1 cellular context compared by ENCODE assay signal in the genomic region with DNA sequence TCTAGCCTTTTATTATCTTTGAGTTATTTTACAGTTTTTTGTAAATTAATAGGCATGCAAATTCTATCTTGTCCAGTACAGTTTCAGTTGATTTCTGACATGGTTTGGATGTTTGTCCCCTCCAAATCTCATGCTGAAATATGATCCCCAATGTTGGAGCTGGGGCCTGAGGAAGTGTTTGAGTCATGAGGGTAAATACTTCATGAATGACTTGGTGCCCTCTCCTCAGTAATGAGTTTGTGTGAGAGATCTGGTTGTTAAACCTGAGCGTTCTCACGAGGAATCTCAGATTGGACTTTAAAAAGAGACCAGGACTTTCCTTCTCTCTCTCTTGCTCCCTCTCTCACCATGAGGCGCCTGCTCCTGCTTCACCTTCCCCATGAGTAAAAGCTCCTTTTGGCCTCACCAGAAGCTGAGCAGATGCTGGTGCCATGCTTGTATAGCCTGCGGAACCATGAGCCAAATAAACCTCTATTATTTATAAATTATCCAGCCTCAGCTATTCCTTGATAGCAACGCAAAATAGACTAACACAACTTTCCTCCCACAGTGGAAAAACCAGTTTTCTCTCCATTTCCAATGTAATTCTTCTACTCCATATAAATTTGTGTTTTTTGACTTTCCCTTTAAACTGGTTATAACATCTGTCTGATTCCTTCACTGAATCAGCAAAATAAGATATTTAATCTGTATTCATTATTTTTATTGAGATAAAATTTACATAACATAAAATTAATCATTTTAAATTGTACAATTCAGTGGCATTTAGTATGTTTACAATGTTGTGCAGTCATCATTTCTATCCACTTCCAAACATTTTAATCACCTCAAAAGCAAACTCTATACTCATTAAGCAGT.
TF ChIP-seq lines count a peak whose summit lies in the region.

No MANE protein-coding gene starts in this region.

TF ChIP-seq in SK-N-SH, 30 proteins besides CTCF, POLR2A, EP300 and RAD21 (continued from another document):
- TF ChIP-seq TCF12 (IDR thresholded peaks at IDR 0.05) (peak; percentile 43; the same call in 1 of the 2 replicates), JUND (IDR thresholded peaks at IDR 0.05) (peak; percentile 58)
